8 cellular contexts compared by ENCODE assay signal in genomic region chr5:174327317-174327864, GRCh38.
DNase-seq lines count a peak whose midpoint lies in the region; ATAC-seq and TF ChIP-seq lines count a peak whose summit lies in the region.

No MANE protein-coding gene starts in this region.

- H3K9me2 ChIP-seq in GM23338 (ENCODE audit: insufficient read depth), result no peaks in the 10 kb centered on the region

- H3K9me3 Mint-ChIP-seq in GM23338, result no peaks in the 10 kb centered on the region
- no peaks in the 10 kb centered on the region for H3K9me3 Mint-ChIP-seq in mesothelial cell of epicardium

- peak; percentile 93 for ATAC-seq in GM23338
- peak in 1 of 2 donors; percentile 70 for ATAC-seq in upper lobe of left lung (ENCODE audit: low FRiP score in 2 of 2)
- ATAC-seq in HG02852 (IDR thresholded peaks at IDR 0.05; ENCODE audit: unreplicated experiment), result no peak

- no peaks in the 10 kb centered on the region for H3K36me3 ChIP-seq in GM23338 (ENCODE audit: insufficient read depth)
- H3K36me3 ChIP-seq in upper lobe of left lung, result no peaks in the 10 kb centered on the region

- peak; percentile 82 for DNase-seq in DMS 273 (lab: John Stamatoyannopoulos, UW; ENCODE audit: unreplicated experiment)
- peak; percentile 96 for DNase-seq in GM23338 (ENCODE audit: low spot score)
- peak; percentile 84 for DNase-seq in NCI-H2029 treated with DMSO at 0.1 percent for 48 hours (lab: John Stamatoyannopoulos, UW)
- DNase-seq in UCSD-AML1 (lab: John Stamatoyannopoulos, UW; ENCODE audit: unreplicated experiment), result peak; percentile 70
- DNase-seq in ecto neural progenitor cell (ENCODE audit: low spot score), result peak; percentile 86
- peak; percentile 81 to 85 for DNase-seq in mesothelial cell of epicardium (ENCODE audit: low spot score in 2 of 2, unreplicated experiment in 2 of 2)
- peak in 1 of 2 donors; percentile 58 for DNase-seq in upper lobe of left lung

- H3K27ac Mint-ChIP-seq in GM23338 (no peak overlapping the region), mesothelial cell of epicardium (no peak overlapping the region)

- H3K27me3 Mint-ChIP-seq in GM23338 (ENCODE audit: insufficient read depth, low read depth, poor library complexity), result peaks cover 2% of the 10 kb centered on the region
- H3K27me3 Mint-ChIP-seq in mesothelial cell of epicardium (ENCODE audit: low read depth), result no peaks in the 10 kb centered on the region

- no peaks in the 10 kb centered on the region for H3K36me3 Mint-ChIP-seq in GM23338 (ENCODE audit: low read depth)
- no peaks in the 10 kb centered on the region for H3K36me3 Mint-ChIP-seq in mesothelial cell of epicardium

- no peak overlapping the region for H3K27ac ChIP-seq in GM23338 (ENCODE audit: low read depth)
- no peak overlapping the region for H3K27ac ChIP-seq in upper lobe of left lung

- H3K79me2 ChIP-seq in GM23338 (replicated peaks; ENCODE audit: insufficient read depth), result no peaks in the 10 kb centered on the region

- H4K20me1 ChIP-seq in GM23338 (replicated peaks; ENCODE audit: insufficient read depth), result no peaks in the 10 kb centered on the region

- 42% methylated on average over 10 of the region's 10 CpGs for WGBS in upper lobe of left lung, 2 donors

- H3K9me3 ChIP-seq in upper lobe of left lung, result no peaks in the 10 kb centered on the region

- H3K27me3 ChIP-seq in GM23338 (ENCODE audit: insufficient read depth) (no peaks in the 10 kb centered on the region), upper lobe of left lung (no peaks in the 10 kb centered on the region)

- H3K4me2 ChIP-seq in GM23338, result no peak overlapping the region

- peak; percentile 93 to 99 for TF ChIP-seq CTCF in GM23338 (conservative IDR thresholded peaks at IDR 0.05; ENCODE audit: low read depth in 2 of 2)
- TF ChIP-seq CTCF in mesothelial cell of epicardium (IDR thresholded peaks at IDR 0.05; ENCODE audit: unreplicated experiment), result peak; percentile 88
- peak; percentile 18 to 58 (median 42) for TF ChIP-seq CTCF in upper lobe of left lung (IDR thresholded peaks at IDR 0.05)

- TF ChIP-seq POLR2A in upper lobe of left lung (IDR thresholded peaks at IDR 0.05), result no peak

- no peak overlapping the region for H2AFZ ChIP-seq in GM23338

- TF ChIP-seq EP300 in upper lobe of left lung (IDR thresholded peaks at IDR 0.05), result no peak

- no peak overlapping the region for H3K4me3 Mint-ChIP-seq in GM23338
- H3K4me3 Mint-ChIP-seq in mesothelial cell of epicardium, result no peak overlapping the region

- no peaks in the 10 kb centered on the region for H3F3A ChIP-seq in GM23338 (replicated peaks; ENCODE audit: low read depth)

- H3K4me1 ChIP-seq in GM23338 (ENCODE audit: insufficient read depth) (peaks cover 4% of the 10 kb centered on the region; the same call in 1 of the 2 replicates), upper lobe of left lung (peaks cover 0 to 4% (median 0%) of the 10 kb centered on the region in 4 donors)

- H3K4me3 ChIP-seq in GM23338, result no peak overlapping the region
- no peak overlapping the region for H3K4me3 ChIP-seq in upper lobe of left lung

- peaks cover 34% of the 10 kb centered on the region for H3K4me1 Mint-ChIP-seq in GM23338
- H3K4me1 Mint-ChIP-seq in mesothelial cell of epicardium, result peaks cover 65% of the 10 kb centered on the region

TF ChIP-seq in GM23338, 12 proteins besides CTCF, POLR2A, EP300 and RAD21:
- TF ChIP-seq STAT1 (IDR thresholded peaks at IDR 0.05; ENCODE audit: unreplicated experiment), result no peak
- no peak for TF ChIP-seq ETS1 (IDR thresholded peaks at IDR 0.05)
- no peak for TF ChIP-seq ZNF114 (CRISPR knock-in tag; IDR thresholded peaks at IDR 0.05)

Comparison
In these comparisons a context has a peak if more than half of its experiments do, and no peak if none do; other contexts are left out.
1. CTCF ChIP-seq: peak in every context shown above with its lines; median percentile 96 in GM23338; 88 in mesothelial cell of epicardium; 42 in upper lobe of left lung.